In the genomic region with DNA sequence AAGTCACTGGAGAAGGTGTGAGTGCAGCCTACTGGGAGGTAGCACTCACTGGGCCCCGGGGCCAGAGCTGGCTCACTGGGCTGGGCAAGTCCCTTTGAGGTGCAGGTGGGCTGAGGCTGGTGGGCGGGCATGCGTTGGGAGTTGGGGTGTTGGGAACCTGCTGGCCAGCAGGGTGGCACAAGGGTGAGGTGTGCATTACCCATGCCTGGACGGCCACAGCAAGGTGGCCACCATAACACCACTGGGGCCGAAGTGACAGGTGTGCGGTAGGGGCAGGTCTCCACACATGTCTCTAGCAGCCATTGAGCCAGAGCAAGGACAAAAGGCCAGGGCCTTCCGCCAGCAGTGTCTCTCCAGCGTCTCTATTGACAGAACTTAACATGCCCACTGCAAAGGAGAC, we compare ENCODE assay signal across 20 cellular contexts. TPM values are rescaled to one million over a fixed set of nuclear protein-coding genes. Genes with fewer than 3 reads are reported as not detected.
DNase-seq lines count a peak whose midpoint lies in the region; ATAC-seq and TF ChIP-seq lines count a peak whose summit lies in the region.
"Had no signal": no experiment of that assay in that cellular context is flagged by ENCODE, and none has a peak within 500 bp of the region (broad histone marks: within the 10 kb centered on the region; RNA-seq: fewer than 3 reads in every experiment).

No MANE protein-coding gene starts in this region.

- H3K27me3 ChIP-seq in SK-N-SH (ENCODE audit: insufficient read depth) (no peaks in the 10 kb centered on the region), right lobe of liver (no peaks in the 10 kb centered on the region), upper lobe of left lung (no peaks in the 10 kb centered on the region), BE2C (no peaks in the 10 kb centered on the region)
- H3K27me3 ChIP-seq: SJCRH30 had no signal

- CTCF ChIA-PET in SK-N-SH (lab: Yijun Ruan, JAX), result no interaction called here

- intact Hi-C loops in right lobe of liver (cut with DNase I), result no loop called here

- no peak overlapping the region for H2AFZ ChIP-seq in SK-N-SH (ENCODE audit: low read depth)
- H2AFZ ChIP-seq: GM23248 had no signal

- DNase-seq in SK-N-SH (peak; percentile 6), right lobe of liver (no peak), upper lobe of left lung (peak in 1 of 2 donors; percentile 70), GM19238 (ENCODE audit: insufficient read length, low spot score) (no peak), T1000 (lab: John Stamatoyannopoulos, UW) (no peak), BE2C (no peak)
- DNase-seq: 8988T; COR-L47; GM23248; NCI-H1048; NCI-H226; NCI-H526; NK-92 treated with Interleukin-12 subunit alpha and Interleukin-12 subunit beta, amount 100 ng/mL, for 24 hours; OCI-M1; RPMI8226; SJCRH30 had no signal

- no peak overlapping the region for H3K9ac ChIP-seq in SK-N-SH
- H3K9ac ChIP-seq: GM23248 had no signal

- H3F3A ChIP-seq in SK-N-SH (replicated peaks; ENCODE audit: insufficient read depth), result peaks cover 2% of the 10 kb centered on the region

- no peak for TF ChIP-seq RAD21 in SK-N-SH (IDR thresholded peaks at IDR 0.05; ENCODE audit: low read length)

- H3K79me2 ChIP-seq in SK-N-SH (ENCODE audit: insufficient read depth), result no peaks in the 10 kb centered on the region

- H3K36me3 ChIP-seq in SK-N-SH (replicated peaks in 1 of 2; ENCODE audit: control insufficient read depth in 1 of 2, insufficient read depth in 2 of 2, low read length in 1 of 2) (peaks cover 0 to 13% of the 10 kb centered on the region in 2 experiments), right lobe of liver (peaks cover 0 to 2% (median 0%) of the 10 kb centered on the region in 4 donors), upper lobe of left lung (peaks cover 0 to 34% (median 13%) of the 10 kb centered on the region in 4 donors), BE2C (no peaks in the 10 kb centered on the region)

- H3K9me3 Mint-ChIP-seq in activated T-helper 17 cell treated with anti-CD3 and anti-CD28 coated beads, Interleukin-2, amount 50 U/mL, for 72 hours, result no peaks in the 10 kb centered on the region

- no peak overlapping the region for H3K4me2 ChIP-seq in SK-N-SH

- ATAC-seq in SK-N-SH treated with all-trans-retinoic acid at 6 μM for 48 hours (no peak), right lobe of liver (peak in 3 of 4 donors; percentile 23 to 45 (median 29)), upper lobe of left lung (ENCODE audit: low FRiP score in 2 of 2) (peak; percentile 24 to 66)
- peak; percentile 21 for ATAC-seq in activated T-helper 17 cell treated with anti-CD3 and anti-CD28 coated beads, Interleukin-2, amount 50 U/mL, for 72 hours (replicated peaks)

- no peak overlapping the region for H3K4me3 ChIP-seq in SK-N-SH (ENCODE audit: low read depth in 2 of 2, low read length in 1 of 2)
- no peak overlapping the region for H3K4me3 ChIP-seq in right lobe of liver
- H3K4me3 ChIP-seq in upper lobe of left lung, result no peak overlapping the region
- H3K4me3 ChIP-seq in BE2C (ENCODE audit: low read depth, low read length), result no peak overlapping the region
- H3K4me3 ChIP-seq: GM23248, SJCRH30 had no signal

- peak overlapping the region; percentile 33 for H3K27ac Mint-ChIP-seq in activated T-helper 17 cell treated with anti-CD3 and anti-CD28 coated beads, Interleukin-2, amount 50 U/mL, for 72 hours

- H3K36me3 Mint-ChIP-seq in activated T-helper 17 cell treated with anti-CD3 and anti-CD28 coated beads, Interleukin-2, amount 50 U/mL, for 72 hours (ENCODE audit: low read depth), result peaks cover 47% of the 10 kb centered on the region

- H3K4me1 ChIP-seq in SK-N-SH (ENCODE audit: control insufficient read depth in 1 of 2, insufficient read depth in 2 of 2, low read depth in 1 of 2, low read length in 1 of 2) (no peaks in the 10 kb centered on the region), right lobe of liver (no peaks in the 10 kb centered on the region), upper lobe of left lung (no peaks in the 10 kb centered on the region), BE2C (no peaks in the 10 kb centered on the region)
- H3K4me1 ChIP-seq: SJCRH30 had no signal

- H3K9me2 ChIP-seq in SK-N-SH, result no peaks in the 10 kb centered on the region

- no peaks in the 10 kb centered on the region for H4K20me1 ChIP-seq in SK-N-SH (ENCODE audit: insufficient read depth)

- POLR2A ChIA-PET in SK-N-SH (lab: Yijun Ruan, JAX), result no interaction called here

- TF ChIP-seq POLR2A in right lobe of liver (IDR thresholded peaks at IDR 0.05) (no peak), upper lobe of left lung (IDR thresholded peaks at IDR 0.05) (no peak)

- H3K4me1 Mint-ChIP-seq in activated T-helper 17 cell treated with anti-CD3 and anti-CD28 coated beads, Interleukin-2, amount 50 U/mL, for 72 hours, result peaks cover 4% of the 10 kb centered on the region
- H3K4me1 Mint-ChIP-seq: CD14-positive monocyte had no signal

- TF ChIP-seq EP300 in SK-N-SH (IDR thresholded peaks at IDR 0.05; ENCODE audit: borderline replicate concordance in 1 of 2, low read depth in 1 of 2, low read length in 1 of 2) (no peak), upper lobe of left lung (IDR thresholded peaks at IDR 0.05) (no peak)

- 0 out of 2 replicates have a peak, but pooled peaks cover 2% of the 10 kb centered on the region for H3K9me3 ChIP-seq in SK-N-SH
- H3K9me3 ChIP-seq in right lobe of liver, result no peaks in the 10 kb centered on the region
- no peaks in the 10 kb centered on the region for H3K9me3 ChIP-seq in upper lobe of left lung
- H3K9me3 ChIP-seq in BE2C, result no peaks in the 10 kb centered on the region
- H3K9me3 ChIP-seq: SJCRH30 had no signal

- 90% methylated on average over 6 of the region's 8 CpGs for WGBS in SK-N-SH (ENCODE audit: low lambda C conversion rate)
- WGBS in right lobe of liver (ENCODE audit: insufficient coverage, low coverage, low lambda C conversion rate, missing lambda C conversion rate), result 92% methylated on average over 4 of the region's 8 CpGs
- 91 to 100% methylated on average over 3 to 8 of the region's 8 CpGs for WGBS in upper lobe of left lung, 2 donors

- no peak for TF ChIP-seq CTCF in SK-N-SH (IDR thresholded peaks at IDR 0.05)
- no peak for TF ChIP-seq CTCF in right lobe of liver (IDR thresholded peaks at IDR 0.05)
- TF ChIP-seq CTCF in upper lobe of left lung (IDR thresholded peaks at IDR 0.05), result no peak
- TF ChIP-seq CTCF in BE2C (IDR thresholded peaks at IDR 0.05; ENCODE audit: low read depth, low read length), result no peak

- H3K27me3 Mint-ChIP-seq in activated T-helper 17 cell treated with anti-CD3 and anti-CD28 coated beads, Interleukin-2, amount 50 U/mL, for 72 hours, result no peaks in the 10 kb centered on the region

- H3K27ac ChIP-seq in SK-N-SH (ENCODE audit: low read depth in 2 of 2, low read length in 1 of 2) (no peak overlapping the region), right lobe of liver (no peak overlapping the region), upper lobe of left lung (no peak overlapping the region)
- H3K27ac ChIP-seq: GM23248, SJCRH30 had no signal

- no peak overlapping the region for H3K4me3 Mint-ChIP-seq in activated T-helper 17 cell treated with anti-CD3 and anti-CD28 coated beads, Interleukin-2, amount 50 U/mL, for 72 hours
- H3K4me3 Mint-ChIP-seq: CD14-positive monocyte had no signal

TF ChIP-seq in SK-N-SH, 30 proteins besides CTCF, POLR2A, EP300 and RAD21 (continues in another document):
- TF ChIP-seq EZH2phosphoT487 (IDR thresholded peaks at IDR 0.05; ENCODE audit: borderline replicate concordance, low read depth) (no peak), TAF1 (IDR thresholded peaks at IDR 0.05; ENCODE audit: borderline replicate concordance, low read depth, low read length) (no peak), RCOR1 (IDR thresholded peaks at IDR 0.05; ENCODE audit: low read length) (no peak)

TF ChIP-seq in SK-N-SH treated with all-trans-retinoic acid at 6 μM for 48 hours, 23 proteins besides CTCF, POLR2A, EP300 and RAD21 (continues in another document):
- TF ChIP-seq RARB (CRISPR knock-in tag; IDR thresholded peaks at IDR 0.05), result no peak
- TF ChIP-seq TCF4 (CRISPR knock-in tag; IDR thresholded peaks at IDR 0.05; ENCODE audit: borderline replicate concordance), result no peak
- TF ChIP-seq ZFP30 (CRISPR knock-in tag; IDR thresholded peaks at IDR 0.05), result no peak
- no peak for TF ChIP-seq TSHZ2 (CRISPR knock-in tag; IDR thresholded peaks at IDR 0.05)

RNA-seq across cellular contexts. Expression of gene PRRT1B, which starts 22.6 kb away (rescaled TPM):
- polyA plus RNA-seq in SK-N-SH (2012; rRNA removed), result not detected in 2 replicates
- not detected in 2 replicates for polyA plus RNA-seq in SK-N-SH (2012; cell fraction: cytosol; rRNA removed)
- not detected in 2 replicates for polyA plus RNA-seq in SK-N-SH (2012; cell fraction: nucleus; rRNA removed)
- not detected for total RNA-seq in activated T-helper 17 cell treated with anti-CD3 and anti-CD28 coated beads, Interleukin-2, amount 50 U/mL, for 72 hours
- 1 to 10 TPM in 4 of 6 experiments, under 1 TPM in 2; 0.25 to 7.3 (median 2.4) TPM for total RNA-seq in right lobe of liver
- 10 to 100 TPM in 2 of 6 donors, 1 to 10 TPM in 4; 1.8 to 10.5 (median 8.0) TPM for total RNA-seq in upper lobe of left lung
- not detected for polyA plus RNA-seq in BE2C (2012; ENCODE audit: insufficient read depth, insufficient read length, low read depth)
- total RNA-seq: GM23248, HT1080, SJCRH30 had no signal
- polyA plus RNA-seq: CD14-positive monocyte, GM23248 had no signal

RNA-seq across cellular contexts. Expression of gene UCK1, which starts 36.8 kb away (rescaled TPM):
- 30.9 and 32.9 TPM in 2 replicates for polyA plus RNA-seq in SK-N-SH (2012; rRNA removed)
- 22.3 and 28.0 TPM in 2 replicates for polyA plus RNA-seq in SK-N-SH (2012; cell fraction: cytosol; rRNA removed)
- polyA plus RNA-seq in SK-N-SH (2012; cell fraction: nucleus; rRNA removed), result 52.0 TPM in 2 replicates
- 10 to 100 TPM; 22.1 to 23.7 TPM for total RNA-seq in activated T-helper 17 cell treated with anti-CD3 and anti-CD28 coated beads, Interleukin-2, amount 50 U/mL, for 72 hours
- 10 to 100 TPM; 18.4 to 32.1 (median 27.8) TPM for total RNA-seq in right lobe of liver
- 10 to 100 TPM; 27.8 to 36.7 (median 29.4) TPM for total RNA-seq in upper lobe of left lung
- 58.4 TPM for polyA plus RNA-seq in BE2C (2012; ENCODE audit: insufficient read depth, insufficient read length, low read depth)
